ENCODE assay signal across 34 cellular contexts in genomic region chr9:130919559-130920145, GRCh38. TPM values are rescaled to one million over a fixed set of nuclear protein-coding genes. Genes with fewer than 3 reads are reported as not detected.
"Had no signal": no experiment of that assay in that cellular context is flagged by ENCODE, and none has a peak within 500 bp of the region (broad histone marks: within the 10 kb centered on the region; RNA-seq: fewer than 3 reads in every experiment).

No MANE protein-coding gene starts in this region.

- H3K9ac ChIP-seq: neural progenitor cell had no signal

- H2AFZ ChIP-seq: neural progenitor cell had no signal

- H3K4me3 ChIP-seq: lower lobe of right lung, neural progenitor cell, ovary, right atrium auricular region, right lobe of liver, smooth muscle cell, testis, thyroid gland, transverse colon, upper lobe of left lung, vagina had no signal

- H3K4me2 ChIP-seq: smooth muscle cell had no signal

- H3K27me3 ChIP-seq: neural progenitor cell, ovary, right atrium auricular region, right lobe of liver, testis, thyroid gland, upper lobe of left lung, vagina had no signal

- H3K9me3 Mint-ChIP-seq: natural killer cell; nephron progenitor cell; stimulated activated memory B cell treated with anti-CD40 and anti-IgM and Interleukin-4, amounts not matched to agents 10 μg/mL and 1 μg/mL and 100 μg/mL, for 72 hours; stimulated activated naive CD8-positive, alpha-beta T cell treated with anti-CD3 and anti-CD28 coated beads, Interleukin-15, amount 100 ng/mL, for 72 hours had no signal

- H3K4me1 ChIP-seq: lower lobe of right lung, right atrium auricular region, right lobe of liver, thyroid gland, transverse colon, upper lobe of left lung, vagina had no signal

- DNase-seq: kidney glomerular epithelial cell; left cardiac atrium; lower lobe of right lung; mammary epithelial cell; mesenchymal stem cell; natural killer cell; nephron progenitor cell; ovary; right lobe of liver; stimulated activated CD4-positive, alpha-beta T cell treated with anti-CD3 and anti-CD28 coated beads, Interleukin-1b, Interleukin-23, amount 100 ng/mL, for 48 hours; stimulated activated CD4-positive, alpha-beta T cell treated with anti-CD3 and anti-CD28 coated beads, Interleukin-2, amount 100 ng/mL, for 48 hours; stimulated activated CD4-positive, alpha-beta T cell treated with anti-CD3 and anti-CD28 coated beads, Interleukin-4, amount 100 ng/mL, for 4 hours; stimulated activated CD8-positive, alpha-beta memory T cell treated with anti-CD3 and anti-CD28 coated beads, Interleukin-4, amount 100 ng/mL, for 48 hours; stimulated activated naive CD4-positive, alpha-beta T cell treated with Interleukin-2 at 50 U/mL for 16 hours; stimulated activated naive CD8-positive, alpha-beta T cell treated with anti-CD3 and anti-CD28 coated beads, Interleukin-15, amount 100 ng/mL, for 72 hours; testis; thyroid gland; transverse colon had no signal

- H3K27ac Mint-ChIP-seq: natural killer cell; nephron progenitor cell; progenitor cell of endocrine pancreas; stimulated activated memory B cell treated with anti-CD40 and anti-IgM and Interleukin-4, amounts not matched to agents 10 μg/mL and 1 μg/mL and 100 μg/mL, for 72 hours; stimulated activated naive CD8-positive, alpha-beta T cell treated with anti-CD3 and anti-CD28 coated beads, Interleukin-15, amount 100 ng/mL, for 72 hours had no signal

- H3K4me1 Mint-ChIP-seq: natural killer cell; stimulated activated memory B cell treated with anti-CD40 and anti-IgM and Interleukin-4, amounts not matched to agents 10 μg/mL and 1 μg/mL and 100 μg/mL, for 72 hours; stimulated activated naive CD8-positive, alpha-beta T cell treated with anti-CD3 and anti-CD28 coated beads, Interleukin-15, amount 100 ng/mL, for 72 hours had no signal

- H3K36me3 ChIP-seq: lower lobe of right lung, neural progenitor cell, ovary, right atrium auricular region, right lobe of liver, thyroid gland, transverse colon, upper lobe of left lung, vagina had no signal

- H3K27ac ChIP-seq: lower lobe of right lung, neural progenitor cell, ovary, right atrium auricular region, right lobe of liver, testis, thyroid gland, transverse colon, upper lobe of left lung, vagina had no signal

- H3K4me3 Mint-ChIP-seq: natural killer cell; nephron progenitor cell; neural progenitor cell; stimulated activated memory B cell treated with anti-CD40 and anti-IgM and Interleukin-4, amounts not matched to agents 10 μg/mL and 1 μg/mL and 100 μg/mL, for 72 hours; stimulated activated naive CD8-positive, alpha-beta T cell treated with anti-CD3 and anti-CD28 coated beads, Interleukin-15, amount 100 ng/mL, for 72 hours had no signal

- H3K36me3 Mint-ChIP-seq: natural killer cell; neural progenitor cell; stimulated activated memory B cell treated with anti-CD40 and anti-IgM and Interleukin-4, amounts not matched to agents 10 μg/mL and 1 μg/mL and 100 μg/mL, for 72 hours had no signal

- H3K9me3 ChIP-seq: lower lobe of right lung, ovary, right atrium auricular region, right lobe of liver, testis, thyroid gland, transverse colon, upper lobe of left lung, vagina had no signal

RNA-seq across cellular contexts. Expression of gene FIBCD1, which starts 19.4 kb away (rescaled TPM):
- total RNA-seq: left lobe of liver, natural killer cell, progenitor cell of endocrine pancreas, pulmonary artery endothelial cell, right lobe of liver, skeletal muscle tissue, vagina had no signal

RNA-seq across cellular contexts. Expression of gene QRFP, which starts 23.0 kb away (rescaled TPM):
- total RNA-seq: left cardiac atrium, left lobe of liver, left ventricle myocardium superior, lower lobe of right lung, mammary epithelial cell, mucosa of gallbladder, natural killer cell, omental fat pad, ovary, progenitor cell of endocrine pancreas, pulmonary artery endothelial cell, renal cortical epithelial cell, right atrium auricular region, skeletal muscle tissue, smooth muscle cell, thyroid gland, transverse colon, upper lobe of left lung, urinary bladder, vagina had no signal
- polyA plus RNA-seq: keratinocyte, mammary epithelial cell, ovary had no signal
